In the genomic region with DNA sequence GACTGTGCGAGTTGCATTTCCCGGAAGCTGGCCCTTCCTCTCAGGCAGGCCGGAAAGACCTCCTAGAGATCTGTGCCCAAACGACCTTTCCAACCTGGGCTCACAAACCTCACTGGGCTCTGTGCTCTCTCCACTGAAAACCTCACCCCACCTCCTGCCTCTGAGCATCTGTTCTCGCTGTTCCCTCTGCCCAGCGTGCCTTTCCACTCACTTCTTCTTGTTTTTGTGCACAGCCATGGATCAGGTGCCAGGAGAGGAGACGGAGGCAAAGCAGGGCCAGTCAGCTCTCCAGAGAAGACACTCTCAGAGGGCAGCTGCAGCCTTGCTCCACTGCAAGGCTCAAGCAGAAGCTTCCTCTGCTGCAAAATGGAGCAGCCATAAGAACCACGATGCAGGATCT, we compare ENCODE assay signal across 27 cellular contexts.
"Had no signal": no experiment of that assay in that cellular context is flagged by ENCODE, and none has a peak within 500 bp of the region (broad histone marks: within the 10 kb centered on the region; RNA-seq: fewer than 3 reads in every experiment).

No MANE protein-coding gene starts in this region.

- H3K9me3 ChIP-seq: left lung, neutrophil, prostate gland, sigmoid colon, tibial nerve, vagina had no signal

- H3K27me3 ChIP-seq: vagina had no signal

- H3K27ac ChIP-seq: left lung, neutrophil, prostate gland, sigmoid colon, tibial nerve, vagina had no signal

- H3K27ac Mint-ChIP-seq: mesothelial cell of epicardium; naive B cell; natural killer cell; stimulated activated memory B cell treated with anti-CD40 and anti-IgM and Interleukin-4, amounts not matched to agents 10 μg/mL and 1 μg/mL and 100 μg/mL, for 72 hours; stimulated activated naive CD8-positive, alpha-beta T cell treated with anti-CD3 and anti-CD28 coated beads, Interleukin-15, amount 100 ng/mL, for 72 hours; type B pancreatic cell had no signal

- ATAC-seq: left colon; left lung; natural killer cell; right cardiac atrium; stimulated activated memory B cell treated with anti-CD40 and anti-IgM and Interleukin-4, amounts not matched to agents 10 μg/mL and 1 μg/mL and 100 μg/mL, for 72 hours; stimulated activated naive CD8-positive, alpha-beta T cell treated with anti-CD3 and anti-CD28 coated beads, Interleukin-15, amount 100 ng/mL, for 72 hours had no signal

- FAIRE-seq: keratinocyte, small intestine had no signal

- H3K36me3 ChIP-seq: left lung, neutrophil, prostate gland, sigmoid colon, tibial nerve, vagina had no signal

- H3K4me1 ChIP-seq: prostate gland had no signal

- H3K4me3 ChIP-seq: left lung, lung, prostate gland, sigmoid colon, tibial nerve, vagina had no signal

- H3K4me3 Mint-ChIP-seq: mesothelial cell of epicardium; naive B cell; natural killer cell; stimulated activated memory B cell treated with anti-CD40 and anti-IgM and Interleukin-4, amounts not matched to agents 10 μg/mL and 1 μg/mL and 100 μg/mL, for 72 hours; stimulated activated naive CD8-positive, alpha-beta T cell treated with anti-CD3 and anti-CD28 coated beads, Interleukin-15, amount 100 ng/mL, for 72 hours; type B pancreatic cell had no signal

- H3K4me1 Mint-ChIP-seq: natural killer cell; stimulated activated memory B cell treated with anti-CD40 and anti-IgM and Interleukin-4, amounts not matched to agents 10 μg/mL and 1 μg/mL and 100 μg/mL, for 72 hours had no signal

- DNase-seq: hippocampal formation; left colon; left lung; mesendoderm; naive B cell; natural killer cell; occipital lobe; retina; right cardiac atrium; sigmoid colon; small intestine; stimulated activated CD4-positive, alpha-beta T cell treated with anti-CD3 and anti-CD28 coated beads, Interleukin-1b, Interleukin-23, amount 100 ng/mL, for 48 hours; stimulated activated CD4-positive, alpha-beta T cell treated with anti-CD3 and anti-CD28 coated beads, Interleukin-2, amount 100 ng/mL, for 48 hours; stimulated activated CD4-positive, alpha-beta T cell treated with anti-CD3 and anti-CD28 coated beads, Interleukin-4, amount 100 ng/mL, for 4 hours; stimulated activated CD8-positive, alpha-beta memory T cell treated with anti-CD3 and anti-CD28 coated beads, Interleukin-4, amount 100 ng/mL, for 48 hours; stimulated activated naive CD4-positive, alpha-beta T cell treated with Interleukin-2 at 50 U/mL for 16 hours; stimulated activated naive CD8-positive, alpha-beta T cell treated with anti-CD3 and anti-CD28 coated beads, Interleukin-15, amount 100 ng/mL, for 72 hours; substantia nigra had no signal

- H3K9me3 Mint-ChIP-seq: mesothelial cell of epicardium; naive B cell; natural killer cell; stimulated activated memory B cell treated with anti-CD40 and anti-IgM and Interleukin-4, amounts not matched to agents 10 μg/mL and 1 μg/mL and 100 μg/mL, for 72 hours; stimulated activated naive CD8-positive, alpha-beta T cell treated with anti-CD3 and anti-CD28 coated beads, Interleukin-15, amount 100 ng/mL, for 72 hours; type B pancreatic cell had no signal

- H3K36me3 Mint-ChIP-seq: mesothelial cell of epicardium; naive B cell; natural killer cell; stimulated activated memory B cell treated with anti-CD40 and anti-IgM and Interleukin-4, amounts not matched to agents 10 μg/mL and 1 μg/mL and 100 μg/mL, for 72 hours; type B pancreatic cell had no signal
